In genomic region chr1:241485145-241485544, GRCh38 we compare ENCODE assay signal across 13 cellular contexts. TPM values are rescaled to one million over a fixed set of nuclear protein-coding genes. Genes with fewer than 3 reads are reported as not detected.
A peak's percentile ranks its signal among the peaks of the same experiment; 100 is the strongest.
DNase-seq lines count a peak whose midpoint lies in the region; ATAC-seq, FAIRE-seq and TF ChIP-seq lines count a peak whose summit lies in the region.
"Had no signal": no experiment of that assay in that cellular context is flagged by ENCODE, and none has a peak within 500 bp of the region (broad histone marks: within the 10 kb centered on the region; RNA-seq: fewer than 3 reads in every experiment).

No MANE protein-coding gene starts in this region.

- no peak for FAIRE-seq in RCC 7860 (lab: Jason Lieb, UNC)

- no peak for TF ChIP-seq CTCF in heart left ventricle (IDR thresholded peaks at IDR 0.05)

- 89 to 95% (median 92%) methylated on average over 3 of the region's 3 CpGs for WGBS in heart left ventricle, 4 donors

- DNase-seq in AG20443 (ENCODE audit: low spot score), result no peak
- no peak for DNase-seq in heart left ventricle
- no peak for DNase-seq in RCC 7860 (ENCODE audit: low spot score)
- no peak for DNase-seq in T-helper 1 cell
- DNase-seq: DND-41; stimulated activated CD4-positive, alpha-beta T cell treated with anti-CD3 and anti-CD28 coated beads, Interleukin-4, amount 100 ng/mL, for 4 hours had no signal

- no peaks in the 10 kb centered on the region for H3K4me1 ChIP-seq in heart left ventricle
- H3K4me1 ChIP-seq: prostate gland had no signal

- no peaks in the 10 kb centered on the region for H3K27me3 ChIP-seq in heart left ventricle

- TF ChIP-seq POLR2A in heart left ventricle (IDR thresholded peaks at IDR 0.05), result no peak

- intact Hi-C loops in heart left ventricle (cut with DNase I), result no loop called here

- no peak overlapping the region for H3K27ac ChIP-seq in heart left ventricle
- H3K27ac ChIP-seq: prostate gland had no signal

- peak; percentile 73 for ATAC-seq in GM18498 (IDR thresholded peaks at IDR 0.05; ENCODE audit: unreplicated experiment)
- ATAC-seq in GM19397 (IDR thresholded peaks at IDR 0.05; ENCODE audit: unreplicated experiment), result peak; percentile 59
- ATAC-seq in HG02798 (IDR thresholded peaks at IDR 0.05; ENCODE audit: poor library complexity, unreplicated experiment), result peak; percentile 51
- peak; percentile 65 for ATAC-seq in HG03439 (IDR thresholded peaks at IDR 0.05; ENCODE audit: unreplicated experiment)
- ATAC-seq in heart left ventricle, result no peak

- no peak overlapping the region for H3K4me3 ChIP-seq in heart left ventricle
- H3K4me3 ChIP-seq: prostate gland had no signal

- no peaks in the 10 kb centered on the region for H3K36me3 ChIP-seq in heart left ventricle
- H3K36me3 ChIP-seq: prostate gland had no signal

- H3K9me3 ChIP-seq in heart left ventricle, result no peaks in the 10 kb centered on the region
- H3K9me3 ChIP-seq: prostate gland had no signal

RNA-seq across cellular contexts. Expression of gene FH, which starts 34.4 kb away (rescaled TPM):
- total RNA-seq in heart left ventricle, result 100 to 1,000 TPM; 153 to 279 (median 209) TPM
- polyA plus RNA-seq in heart left ventricle, result 100 to 1,000 TPM; 168 to 246 TPM

RNA-seq across cellular contexts. Expression of gene KMO, which starts 47.0 kb away (rescaled TPM):
- 1 to 10 TPM in 2 of 9 donors, under 1 TPM in 4, not detected in 3; 0.07 to 3.9 (median 0.18) TPM for total RNA-seq in heart left ventricle
- under 1 TPM; 0.11 to 0.15 TPM for polyA plus RNA-seq in heart left ventricle
- total RNA-seq: activated T-helper 1 cell treated with anti-CD3 and anti-CD28 coated beads, Interleukin-12 subunit alpha, Interleukin-12 subunit beta, Interleukin-2, Interleukin-4 antibody, amounts not matched to agents 30 ng/mL and 10 ng/mL and 1 ng/mL, durations not matched to agents 14 hours and 24 hours and 36 hours; epithelial cell of proximal tubule had no signal

Comparison
In these comparisons a context has a peak if more than half of its experiments do, and no peak if none do; other contexts are left out.
1. ATAC-seq: peak in GM18498 (single experiment), GM19397 (single experiment), HG02798 (single experiment) and HG03439 (single experiment); none in heart left ventricle (0 of 4).